Comparison of ENCODE assay signal across 20 cellular contexts in genomic region chr1:74613894-74614293, GRCh38. TPM values are rescaled to one million over a fixed set of nuclear protein-coding genes. Genes with fewer than 3 reads are reported as not detected.
DNase-seq lines count a peak whose midpoint lies in the region; ATAC-seq and TF ChIP-seq lines count a peak whose summit lies in the region.
"Had no signal": no experiment of that assay in that cellular context is flagged by ENCODE, and none has a peak within 500 bp of the region (broad histone marks: within the 10 kb centered on the region; RNA-seq: fewer than 3 reads in every experiment).

No MANE protein-coding gene starts in this region.

- peak; percentile 68 for ATAC-seq in GM19395 (IDR thresholded peaks at IDR 0.05; ENCODE audit: unreplicated experiment)
- peak; percentile 59 for ATAC-seq in HG02610 (IDR thresholded peaks at IDR 0.05; ENCODE audit: unreplicated experiment)
- peak; percentile 63 for ATAC-seq in HG03558 (IDR thresholded peaks at IDR 0.05; ENCODE audit: extremely low read depth, unreplicated experiment)
- ATAC-seq: Panc1 had no signal

- H3K27ac ChIP-seq in esophagus muscularis mucosa (replicated peaks in 1 of 4): no peak overlapping the region
- H3K27ac ChIP-seq: BLaER1 treated with 17β-estradiol and CSF1 and Interleukin-3, amounts not matched to agents 10 nM and 100 nM; SK-N-MC had no signal

- H3K9me3 ChIP-seq in esophagus muscularis mucosa (no peaks in the 10 kb centered on the region), BE2C (no peaks in the 10 kb centered on the region)
- H3K9me3 ChIP-seq: BLaER1 treated with 17β-estradiol and CSF1 and Interleukin-3, amounts not matched to agents 10 nM and 100 nM had no signal

- TF ChIP-seq POLR2A in esophagus muscularis mucosa (IDR thresholded peaks at IDR 0.05; ENCODE audit: low read depth): no peak

- peak; percentile 30 for DNase-seq in GM12865 (ENCODE audit: low read depth)
- DNase-seq in esophagus muscularis mucosa (ENCODE audit: extremely low spot score): no peak
- no peak for DNase-seq in BE2C
- no peak for DNase-seq in NOMO-1 (lab: John Stamatoyannopoulos, UW; ENCODE audit: unreplicated experiment in 2 of 2)
- no peak for DNase-seq in SK-N-DZ (ENCODE audit: low spot score)
- DNase-seq: 8988T; CD8-positive, alpha-beta memory T cell; DMS79; H7; NCI-H1436; NCI-H2029 treated with DMSO at 0.1 percent for 48 hours; NCI-H82; T-helper 9 cell had no signal

- H3K4me1 ChIP-seq in esophagus muscularis mucosa (no peaks in the 10 kb centered on the region), BE2C (peaks cover 8% of the 10 kb centered on the region)
- H3K4me1 ChIP-seq: BLaER1 treated with 17β-estradiol and CSF1 and Interleukin-3, amounts not matched to agents 10 nM and 100 nM had no signal

- TF ChIP-seq EP300 in esophagus muscularis mucosa (IDR thresholded peaks at IDR 0.05): no peak

- intact Hi-C loops in esophagus muscularis mucosa (cut with DNase I): no loop called here

- WGBS in esophagus muscularis mucosa: 80% methylated on average over 2 of the region's 2 CpGs

- H3K36me3 ChIP-seq in esophagus muscularis mucosa (no peaks in the 10 kb centered on the region), BE2C (no peaks in the 10 kb centered on the region)
- H3K36me3 ChIP-seq: BLaER1 treated with 17β-estradiol and CSF1 and Interleukin-3, amounts not matched to agents 10 nM and 100 nM had no signal

- TF ChIP-seq CTCF in GM12865 (IDR thresholded peaks at IDR 0.05; ENCODE audit: insufficient read depth, low read depth, low read length, missing control alignments) (no peak), esophagus muscularis mucosa (IDR thresholded peaks at IDR 0.05) (no peak), BE2C (IDR thresholded peaks at IDR 0.05; ENCODE audit: low read depth, low read length) (no peak)

- no peaks in the 10 kb centered on the region for H3K27me3 ChIP-seq in esophagus muscularis mucosa
- H3K27me3 ChIP-seq in BE2C: no peaks in the 10 kb centered on the region
- H3K27me3 ChIP-seq: BLaER1 treated with 17β-estradiol and CSF1 and Interleukin-3, amounts not matched to agents 10 nM and 100 nM had no signal

- H3K4me3 ChIP-seq in GM12865 (ENCODE audit: low read depth, low read length): no peak overlapping the region
- H3K4me3 ChIP-seq in esophagus muscularis mucosa: no peak overlapping the region
- H3K4me3 ChIP-seq in BE2C (ENCODE audit: low read depth, low read length): no peak overlapping the region
- H3K4me3 ChIP-seq: BLaER1 treated with 17β-estradiol and CSF1 and Interleukin-3, amounts not matched to agents 10 nM and 100 nM; SK-N-MC had no signal

RNA-seq across cellular contexts. Expression of gene ERICH3, which starts 59.7 kb away (rescaled TPM):
- total RNA-seq in esophagus muscularis mucosa: under 1 TPM in 2 of 4 donors, not detected in 2; under 0.01 to 0.06 TPM
- 1.6 TPM for polyA plus RNA-seq in BE2C (2012; ENCODE audit: insufficient read depth, insufficient read length, low read depth)
- 0.06 and 0.31 TPM in 2 replicates for polyA plus RNA-seq in SK-N-DZ (2014; cell fraction: cytosol; rRNA removed)
- 0.45 and 0.69 TPM in 2 replicates for polyA plus RNA-seq in SK-N-DZ (2014; cell fraction: nucleus; rRNA removed)
- total RNA-seq: CD8-positive, alpha-beta memory T cell; H7; NCI-H460 had no signal
- polyA plus RNA-seq: CD8-positive, alpha-beta memory T cell had no signal
